Comparison of ENCODE assay signal across 1 cellular context in the genomic region with DNA sequence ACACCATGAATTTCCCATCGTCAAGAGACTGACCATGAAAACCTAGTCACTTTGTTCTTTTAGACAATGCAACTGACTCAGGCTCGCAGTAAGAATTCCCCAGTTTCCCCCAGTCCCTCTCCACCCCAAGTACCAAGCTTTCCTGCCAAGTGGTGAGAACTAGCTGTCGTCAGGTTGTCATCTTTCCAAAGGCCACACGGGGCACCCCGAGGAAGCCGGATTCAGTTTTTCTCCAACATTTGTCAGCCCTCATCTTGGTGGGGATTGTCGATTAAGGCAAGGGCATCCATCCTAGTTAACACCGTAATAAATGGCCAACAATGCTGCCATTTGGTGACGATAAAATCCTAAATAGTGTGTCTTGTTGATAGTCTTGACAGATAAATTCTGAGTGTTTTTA.
TF ChIP-seq lines count a peak whose summit lies in the region.

No MANE protein-coding gene starts in this region.

TF ChIP-seq in SK-N-SH treated with all-trans-retinoic acid at 6 μM for 48 hours, 23 proteins besides CTCF, POLR2A, EP300 and RAD21 (continued from another document):
- TF ChIP-seq, protein P1, sequence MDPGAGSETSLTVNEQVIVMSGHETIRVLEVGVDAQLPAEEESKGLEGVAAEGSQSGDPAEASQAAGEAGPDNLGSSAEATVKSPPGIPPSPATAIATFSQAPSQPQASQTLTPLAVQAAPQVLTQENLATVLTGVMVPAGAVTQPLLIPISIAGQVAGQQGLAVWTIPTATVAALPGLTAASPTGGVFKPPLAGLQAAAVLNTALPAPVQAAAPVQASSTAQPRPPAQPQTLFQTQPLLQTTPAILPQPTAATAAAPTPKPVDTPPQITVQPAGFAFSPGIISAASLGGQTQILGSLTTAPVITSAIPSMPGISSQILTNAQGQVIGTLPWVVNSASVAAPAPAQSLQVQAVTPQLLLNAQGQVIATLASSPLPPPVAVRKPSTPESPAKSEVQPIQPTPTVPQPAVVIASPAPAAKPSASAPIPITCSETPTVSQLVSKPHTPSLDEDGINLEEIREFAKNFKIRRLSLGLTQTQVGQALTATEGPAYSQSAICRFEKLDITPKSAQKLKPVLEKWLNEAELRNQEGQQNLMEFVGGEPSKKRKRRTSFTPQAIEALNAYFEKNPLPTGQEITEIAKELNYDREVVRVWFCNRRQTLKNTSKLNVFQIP (CRISPR knock-in tag; IDR thresholded peaks at IDR 0.05; ENCODE audit: borderline replicate concordance, low read depth) = no peak
- no peak for TF ChIP-seq RARB (CRISPR knock-in tag; IDR thresholded peaks at IDR 0.05)
- TF ChIP-seq GLIS3 (CRISPR knock-in tag; IDR thresholded peaks at IDR 0.05) = no peak
- TF ChIP-seq ZFP30 (CRISPR knock-in tag; IDR thresholded peaks at IDR 0.05) = no peak
- no peak for TF ChIP-seq ZNF565 (CRISPR knock-in tag; conservative IDR thresholded peaks at IDR 0.05; ENCODE audit: low read depth)
- TF ChIP-seq ESRRG (CRISPR knock-in tag; IDR thresholded peaks at IDR 0.05) = no peak
- TF ChIP-seq, protein P2, sequence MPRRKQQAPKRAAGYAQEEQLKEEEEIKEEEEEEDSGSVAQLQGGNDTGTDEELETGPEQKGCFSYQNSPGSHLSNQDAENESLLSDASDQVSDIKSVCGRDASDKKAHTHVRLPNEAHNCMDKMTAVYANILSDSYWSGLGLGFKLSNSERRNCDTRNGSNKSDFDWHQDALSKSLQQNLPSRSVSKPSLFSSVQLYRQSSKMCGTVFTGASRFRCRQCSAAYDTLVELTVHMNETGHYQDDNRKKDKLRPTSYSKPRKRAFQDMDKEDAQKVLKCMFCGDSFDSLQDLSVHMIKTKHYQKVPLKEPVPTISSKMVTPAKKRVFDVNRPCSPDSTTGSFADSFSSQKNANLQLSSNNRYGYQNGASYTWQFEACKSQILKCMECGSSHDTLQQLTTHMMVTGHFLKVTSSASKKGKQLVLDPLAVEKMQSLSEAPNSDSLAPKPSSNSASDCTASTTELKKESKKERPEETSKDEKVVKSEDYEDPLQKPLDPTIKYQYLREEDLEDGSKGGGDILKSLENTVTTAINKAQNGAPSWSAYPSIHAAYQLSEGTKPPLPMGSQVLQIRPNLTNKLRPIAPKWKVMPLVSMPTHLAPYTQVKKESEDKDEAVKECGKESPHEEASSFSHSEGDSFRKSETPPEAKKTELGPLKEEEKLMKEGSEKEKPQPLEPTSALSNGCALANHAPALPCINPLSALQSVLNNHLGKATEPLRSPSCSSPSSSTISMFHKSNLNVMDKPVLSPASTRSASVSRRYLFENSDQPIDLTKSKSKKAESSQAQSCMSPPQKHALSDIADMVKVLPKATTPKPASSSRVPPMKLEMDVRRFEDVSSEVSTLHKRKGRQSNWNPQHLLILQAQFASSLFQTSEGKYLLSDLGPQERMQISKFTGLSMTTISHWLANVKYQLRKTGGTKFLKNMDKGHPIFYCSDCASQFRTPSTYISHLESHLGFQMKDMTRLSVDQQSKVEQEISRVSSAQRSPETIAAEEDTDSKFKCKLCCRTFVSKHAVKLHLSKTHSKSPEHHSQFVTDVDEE (CRISPR knock-in tag; IDR thresholded peaks at IDR 0.05) = no peak
